8 cellular contexts compared by ENCODE assay signal in genomic region chr2:29309090-29310054, GRCh38.
DNase-seq lines count a peak whose midpoint lies in the region; ATAC-seq, FAIRE-seq and TF ChIP-seq lines count a peak whose summit lies in the region.

No MANE protein-coding gene starts in this region.

- H3K9me3 ChIP-seq in OCI-LY1 (ENCODE audit: low read length) (no peaks in the 10 kb centered on the region), adipocyte (ENCODE audit: control insufficient read depth, low read length) (no peaks in the 10 kb centered on the region), heart right ventricle (no peaks in the 10 kb centered on the region)

- no peak overlapping the region for H2AFZ ChIP-seq in OCI-LY1 (ENCODE audit: low read length)

- no peaks in the 10 kb centered on the region for H3K36me3 ChIP-seq in OCI-LY1 (ENCODE audit: insufficient read depth, low read length)
- no peaks in the 10 kb centered on the region for H3K36me3 ChIP-seq in adipocyte (ENCODE audit: control insufficient read depth, insufficient read depth, low read length, severe bottlenecking)
- H3K36me3 ChIP-seq in heart right ventricle, result no peaks in the 10 kb centered on the region

- H3K27ac ChIP-seq in OCI-LY1 (ENCODE audit: low read depth, low read length, poor library complexity, severe bottlenecking), result no peak overlapping the region
- H3K27ac ChIP-seq in heart right ventricle, result no peak overlapping the region

- H3K79me2 ChIP-seq in OCI-LY1 (ENCODE audit: insufficient read depth, low read length), result no peaks in the 10 kb centered on the region

- H3K9ac ChIP-seq in OCI-LY1 (ENCODE audit: low read length), result no peak overlapping the region
- no peak overlapping the region for H3K9ac ChIP-seq in adipocyte (ENCODE audit: low read length)

- peak; percentile 84 for FAIRE-seq in GM12892 (lab: Jason Lieb, UNC)

- no peaks in the 10 kb centered on the region for H4K20me1 ChIP-seq in OCI-LY1 (ENCODE audit: insufficient read depth, low read length)

- H3K4me3 ChIP-seq in AG10803 (ENCODE audit: low read length) (no peak overlapping the region), OCI-LY1 (ENCODE audit: low read depth, low read length, poor library complexity, severe bottlenecking) (no peak overlapping the region), adipocyte (ENCODE audit: low read length) (no peak overlapping the region), heart right ventricle (no peak overlapping the region)

- H3K4me1 ChIP-seq in OCI-LY1 (ENCODE audit: insufficient read depth, low read length, severe bottlenecking), result no peaks in the 10 kb centered on the region
- no peaks in the 10 kb centered on the region for H3K4me1 ChIP-seq in adipocyte (ENCODE audit: control insufficient read depth, insufficient read depth, low read length)
- peaks cover 0 to 2% (median 0%) of the 10 kb centered on the region in 9 donors for H3K4me1 ChIP-seq in heart right ventricle

- DNase-seq in AG10803 (ENCODE audit: low read depth), result peak; percentile 68
- DNase-seq in GM12892 (ENCODE audit: insufficient read length), result peak; percentile 38
- peak; percentile 87 for DNase-seq in adipocyte (ENCODE audit: low read depth)
- DNase-seq in heart right ventricle, result peak in 1 of 2 donors; percentile 59
- peak; percentile 44 for DNase-seq in putamen (ENCODE audit: low spot score)
- DNase-seq in T-helper 9 cell, result no peak

- no peak for TF ChIP-seq POLR2A in GM12892 (IDR thresholded peaks at IDR 0.05; ENCODE audit: low read depth, low read length)

- H3F3A ChIP-seq in OCI-LY1 (ENCODE audit: insufficient read depth, low read length), result no peaks in the 10 kb centered on the region

- 70 to 72% methylated on average over 9 of the region's 9 CpGs for WGBS in heart right ventricle, 2 donors

- H3K9me2 ChIP-seq in OCI-LY1 (ENCODE audit: low read depth, low read length), result no peaks in the 10 kb centered on the region

- H3K27me3 ChIP-seq in OCI-LY1 (ENCODE audit: insufficient read depth, low read length) (no peaks in the 10 kb centered on the region), adipocyte (replicated peaks; ENCODE audit: control insufficient read depth, insufficient read depth, low read length) (peaks cover 10% of the 10 kb centered on the region), heart right ventricle (peaks cover 0 to 38% (median 16%) of the 10 kb centered on the region in 7 donors)

- intact Hi-C loops in heart right ventricle (cut with DNase I), result loop anchor here in 5 of 10 donors (5.0 to 10.0 kb wide), 3 partner anchors 528 to 535 kb away; no protein-coding TSS in a partner anchor

- ATAC-seq in HG03457 (IDR thresholded peaks at IDR 0.05; ENCODE audit: unreplicated experiment) (peak; percentile 53), heart right ventricle (peak in 7 of 8 donors; percentile 59 to 78 (median 66))

- H3K4me2 ChIP-seq in OCI-LY1 (ENCODE audit: low read length), result no peak overlapping the region

- TF ChIP-seq CTCF in AG10803 (conservative IDR thresholded peaks at IDR 0.05; ENCODE audit: low read length) (peak; percentile 95), OCI-LY1 (IDR thresholded peaks at IDR 0.05; ENCODE audit: low read length) (peak; percentile 52), heart right ventricle (IDR thresholded peaks at IDR 0.05) (peak; percentile 49 to 80 (median 70))
